ENCODE assay signal across 26 cellular contexts in the genomic region with DNA sequence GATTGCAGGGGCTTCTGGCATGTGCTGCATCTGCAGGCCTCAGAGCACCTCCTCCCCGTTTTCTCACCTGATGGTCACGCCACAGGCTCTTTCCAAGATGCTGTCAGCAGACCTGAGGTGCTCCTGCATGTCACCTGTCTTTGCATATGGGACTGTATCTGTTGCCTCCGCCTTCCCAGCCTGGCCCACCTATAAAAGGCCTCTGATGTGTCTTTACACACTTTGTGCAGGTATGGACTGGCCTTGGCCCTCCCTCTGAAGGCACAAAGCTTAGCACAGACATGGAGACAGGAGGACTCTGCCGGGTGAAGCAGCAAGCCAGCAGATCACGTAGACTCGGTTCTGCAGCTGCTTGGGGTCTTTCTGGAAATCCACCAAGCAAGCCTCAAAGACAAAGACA.
"Had no signal": no experiment of that assay in that cellular context is flagged by ENCODE, and none has a peak within 500 bp of the region (broad histone marks: within the 10 kb centered on the region; RNA-seq: fewer than 3 reads in every experiment).

No MANE protein-coding gene starts in this region.

- H3K9me3 ChIP-seq: heart left ventricle, left ventricle myocardium inferior, mucosa of descending colon, neutrophil, right atrium auricular region, suprapubic skin, thoracic aorta, uterus had no signal

- H3K27ac ChIP-seq: heart left ventricle, left ventricle myocardium inferior, neutrophil, parathyroid adenoma, right atrium auricular region, skin epidermis, suprapubic skin, thoracic aorta, tibial artery, uterus had no signal

- ATAC-seq: heart left ventricle; mucosa of descending colon; naive thymus-derived CD4-positive, alpha-beta T cell; natural killer cell treated with Interleukin-12 subunit alpha and Interleukin-12 subunit beta and Interleukin-15 and Interleukin-18, amount 100 ng/mL, for 72 hours; sciatic nerve; stimulated activated effector memory CD8-positive, alpha-beta T cell treated with anti-CD3 and anti-CD28 coated beads, Interleukin-12 subunit alpha, Interleukin-12 subunit beta, amount 100 ng/mL, for 72 hours had no signal

- H3K36me3 ChIP-seq: heart left ventricle, left ventricle myocardium inferior, neutrophil, right atrium auricular region, suprapubic skin, thoracic aorta, tibial artery, uterus had no signal

- H3K4me3 ChIP-seq: heart left ventricle, left ventricle myocardium inferior, lung, mucosa of descending colon, right atrium auricular region, skin epidermis, suprapubic skin, thoracic aorta, tibial artery, uterus had no signal

- H3K27me3 ChIP-seq: right atrium auricular region, uterus had no signal

- H3K4me1 ChIP-seq: heart left ventricle, left ventricle myocardium inferior, parathyroid adenoma, right atrium auricular region, suprapubic skin, tibial artery, uterus had no signal

- DNase-seq: heart left ventricle; hypothalamus; islet precursor cell; left ventricle myocardium inferior; mesendoderm; midbrain; mucosa of descending colon; naive thymus-derived CD4-positive, alpha-beta T cell; occipital lobe; stimulated activated CD4-positive, alpha-beta T cell treated with anti-CD3 and anti-CD28 coated beads, Interleukin-12 subunit alpha, Interleukin-12 subunit beta, amount 100 ng/mL, for 4 hours; stimulated activated CD4-positive, alpha-beta T cell treated with anti-CD3 and anti-CD28 coated beads, Interleukin-15, amount 100 ng/mL, for 24 hours; stimulated activated CD4-positive, alpha-beta T cell treated with anti-CD3 and anti-CD28 coated beads, Interleukin-4, amount 100 ng/mL, for 24 hours; stimulated activated naive CD4-positive, alpha-beta T cell; tibial artery; trophoblast cell; uterus had no signal
